ENCODE assay signal across 8 cellular contexts in the genomic region with DNA sequence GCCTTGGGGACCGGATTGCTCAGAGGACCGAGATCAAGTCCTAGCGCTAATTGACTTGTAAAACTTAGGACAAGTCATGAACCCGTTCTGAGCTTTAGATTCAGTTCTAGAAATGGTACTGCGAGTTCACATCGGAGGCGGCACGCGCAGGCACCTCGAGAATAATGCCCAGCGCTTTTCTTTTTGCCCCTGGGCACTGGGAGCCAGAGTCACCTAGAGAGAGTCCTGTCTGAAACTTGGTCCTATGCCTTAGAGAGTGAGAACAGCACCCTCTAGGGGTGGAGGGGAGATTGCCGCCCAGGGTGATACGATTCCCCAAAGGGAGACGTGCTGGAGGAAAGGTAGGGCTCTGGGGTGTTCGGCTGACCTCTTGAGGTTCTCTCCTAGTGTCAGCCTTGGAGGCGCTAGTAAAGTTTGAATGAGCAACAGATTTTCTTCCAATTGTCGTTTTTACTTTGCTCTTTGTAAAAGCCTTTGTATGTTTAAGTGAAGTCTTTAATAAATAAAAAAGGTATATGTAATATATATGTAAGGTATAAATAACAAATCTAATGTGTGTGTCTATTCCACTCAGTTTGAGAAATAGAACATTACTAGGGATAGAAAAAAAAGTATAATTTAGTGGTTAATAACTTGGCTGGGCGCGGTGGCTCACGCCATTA. TPM values are rescaled to one million over a fixed set of nuclear protein-coding genes. Genes with fewer than 3 reads are reported as not detected.
DNase-seq lines count a peak whose midpoint lies in the region; ATAC-seq and TF ChIP-seq lines count a peak whose summit lies in the region.

No MANE protein-coding gene starts in this region.

- no peak overlapping the region for H3K27ac ChIP-seq in ectodermal cell (ENCODE audit: insufficient read depth, low read depth, low read length, poor library complexity, severe bottlenecking)

- H3K4me3 Mint-ChIP-seq in CD14-positive monocyte: peak overlapping the region; percentile 88 to 90

- H3K9me3 ChIP-seq in ectodermal cell (ENCODE audit: control insufficient read depth, low read length): no peaks in the 10 kb centered on the region

- H3K27me3 ChIP-seq in ectodermal cell (ENCODE audit: control insufficient read depth, insufficient read depth, low read length, poor library complexity, severe bottlenecking): no peaks in the 10 kb centered on the region

- ATAC-seq in GM19397 (IDR thresholded peaks at IDR 0.05; ENCODE audit: unreplicated experiment) (peak; percentile 44), HG03558 (IDR thresholded peaks at IDR 0.05; ENCODE audit: extremely low read depth, unreplicated experiment) (peak; percentile 47)

- peak; percentile 87 for TF ChIP-seq CTCF in CD14-positive monocyte (IDR thresholded peaks at IDR 0.05)

- DNase-seq in CD14-positive monocyte (ENCODE audit: low spot score) (peak; percentile 78), NCI-H526 treated with DMSO at 0.1 percent for 48 hours (lab: John Stamatoyannopoulos, UW) (peak; percentile 90), lung microvascular endothelial cell (ENCODE audit: low read depth in 2 of 2) (peak; percentile 88 to 90)
- peak; percentile 78 to 90 for DNase-seq in activated CD4-positive, alpha-beta T cell treated with anti-CD3 and anti-CD28 coated beads, Interleukin-2, amount 50 U/mL, for 24 hours (ENCODE audit: low read depth in 1 of 2, low spot score in 1 of 2)
- DNase-seq in stimulated activated CD4-positive, alpha-beta T cell treated with anti-CD3 and anti-CD28 coated beads, TNF-alpha, amount 100 ng/mL, for 4 hours (ENCODE audit: low read depth in 3 of 3): peak; percentile 79 to 81 (median 80)

- H3K9me3 Mint-ChIP-seq in CD14-positive monocyte: no peaks in the 10 kb centered on the region

- peaks cover 8 to 11% of the 10 kb centered on the region in 2 donors for H3K36me3 Mint-ChIP-seq in CD14-positive monocyte

- peaks cover 0 to 3% (median 0%) of the 10 kb centered on the region in 3 donors for H3K27me3 Mint-ChIP-seq in CD14-positive monocyte (ENCODE audit: low read depth in 3 of 3)

- intact Hi-C loops in CD14-positive monocyte (cut with micrococcal nuclease): loop anchor here in 1 of 2 donors (5.0 to 10.0 kb wide), 2 partner anchors 47 to 355 kb away; partner anchors contain the start of gene PSMD2

- peaks cover 11% of the 10 kb centered on the region for H3K4me1 Mint-ChIP-seq in CD14-positive monocyte

- peaks cover 2% of the 10 kb centered on the region for H3K36me3 ChIP-seq in ectodermal cell (ENCODE audit: control insufficient read depth, insufficient read depth, low read length)

- peak overlapping the region; percentile 95 for H3K4me3 ChIP-seq in ectodermal cell (ENCODE audit: insufficient read depth, low read depth, low read length)

- no peaks in the 10 kb centered on the region for H3K4me1 ChIP-seq in ectodermal cell (ENCODE audit: control insufficient read depth, insufficient read depth, low read length)

- WGBS in ectodermal cell, 2 experiments: 16 to 18% methylated on average over 19 to 20 of the region's 20 CpGs

- H3K27ac Mint-ChIP-seq in CD14-positive monocyte: peak overlapping the region in 4 of 7 donors; percentile 6 to 96 (median 60)

RNA-seq across cellular contexts. Expression of gene EEF1AKMT4, which starts 0.8 kb away (rescaled TPM):
- polyA plus RNA-seq in CD14-positive monocyte: 10 to 100 TPM in 1 of 2 donors, 1 to 10 TPM in 1; 7.3 to 12.0 TPM
- 6.1 TPM for polyA plus RNA-seq in ectodermal cell (2013, experiment 1 of 4)
- 5.6 TPM for polyA plus RNA-seq in ectodermal cell (2013, experiment 2 of 4)
- 4.2 TPM for polyA plus RNA-seq in ectodermal cell (2013, experiment 3 of 4)
- 5.3 TPM for polyA plus RNA-seq in ectodermal cell (2013, experiment 4 of 4)
- 3.5 and 3.6 TPM in 2 replicates for total RNA-seq in lung microvascular endothelial cell

RNA-seq across cellular contexts. Expression of gene ALG3, which starts 1.5 kb away (rescaled TPM):
- polyA plus RNA-seq in CD14-positive monocyte: 10 to 100 TPM; 56.4 to 60.8 TPM
- polyA plus RNA-seq in ectodermal cell (2013, experiment 1 of 4): 42.9 TPM
- polyA plus RNA-seq in ectodermal cell (2013, experiment 2 of 4): 41.9 TPM
- polyA plus RNA-seq in ectodermal cell (2013, experiment 3 of 4): 35.0 TPM
- polyA plus RNA-seq in ectodermal cell (2013, experiment 4 of 4): 32.7 TPM
- total RNA-seq in lung microvascular endothelial cell: 15.5 and 20.4 TPM in 2 replicates

RNA-seq across cellular contexts. Expression of gene CAMK2N2, which starts 11.1 kb away (rescaled TPM):
- not detected for polyA plus RNA-seq in CD14-positive monocyte
- 6.7 TPM for polyA plus RNA-seq in ectodermal cell (2013, experiment 1 of 4)
- polyA plus RNA-seq in ectodermal cell (2013, experiment 2 of 4): 7.4 TPM
- 5.2 TPM for polyA plus RNA-seq in ectodermal cell (2013, experiment 3 of 4)
- polyA plus RNA-seq in ectodermal cell (2013, experiment 4 of 4): 5.3 TPM
- not detected in 2 replicates for total RNA-seq in lung microvascular endothelial cell

RNA-seq across cellular contexts. Expression of gene VWA5B2, which starts 20.9 kb away (rescaled TPM):
- polyA plus RNA-seq in CD14-positive monocyte: under 1 TPM in 1 of 2 donors, not detected in 1; 0.32 TPM
- polyA plus RNA-seq in ectodermal cell (2013, experiment 1 of 4): 0.26 TPM
- 0.37 TPM for polyA plus RNA-seq in ectodermal cell (2013, experiment 2 of 4)
- 0.48 TPM for polyA plus RNA-seq in ectodermal cell (2013, experiment 3 of 4)
- polyA plus RNA-seq in ectodermal cell (2013, experiment 4 of 4): 0.24 TPM
- total RNA-seq in lung microvascular endothelial cell: under 0.01 TPM in 1 of 2 replicates, not detected in the other

RNA-seq across cellular contexts. Expression of gene ECE2, which starts 25.5 kb away (rescaled TPM):
- polyA plus RNA-seq in CD14-positive monocyte: not detected
- not detected for polyA plus RNA-seq in ectodermal cell (2013, experiment 1 of 4)
- 0.12 TPM for polyA plus RNA-seq in ectodermal cell (2013, experiment 2 of 4)
- 0.32 TPM for polyA plus RNA-seq in ectodermal cell (2013, experiment 3 of 4)
- not detected for polyA plus RNA-seq in ectodermal cell (2013, experiment 4 of 4)
- total RNA-seq in lung microvascular endothelial cell: not detected in 2 replicates
